8 cellular contexts compared by ENCODE assay signal in the genomic region with DNA sequence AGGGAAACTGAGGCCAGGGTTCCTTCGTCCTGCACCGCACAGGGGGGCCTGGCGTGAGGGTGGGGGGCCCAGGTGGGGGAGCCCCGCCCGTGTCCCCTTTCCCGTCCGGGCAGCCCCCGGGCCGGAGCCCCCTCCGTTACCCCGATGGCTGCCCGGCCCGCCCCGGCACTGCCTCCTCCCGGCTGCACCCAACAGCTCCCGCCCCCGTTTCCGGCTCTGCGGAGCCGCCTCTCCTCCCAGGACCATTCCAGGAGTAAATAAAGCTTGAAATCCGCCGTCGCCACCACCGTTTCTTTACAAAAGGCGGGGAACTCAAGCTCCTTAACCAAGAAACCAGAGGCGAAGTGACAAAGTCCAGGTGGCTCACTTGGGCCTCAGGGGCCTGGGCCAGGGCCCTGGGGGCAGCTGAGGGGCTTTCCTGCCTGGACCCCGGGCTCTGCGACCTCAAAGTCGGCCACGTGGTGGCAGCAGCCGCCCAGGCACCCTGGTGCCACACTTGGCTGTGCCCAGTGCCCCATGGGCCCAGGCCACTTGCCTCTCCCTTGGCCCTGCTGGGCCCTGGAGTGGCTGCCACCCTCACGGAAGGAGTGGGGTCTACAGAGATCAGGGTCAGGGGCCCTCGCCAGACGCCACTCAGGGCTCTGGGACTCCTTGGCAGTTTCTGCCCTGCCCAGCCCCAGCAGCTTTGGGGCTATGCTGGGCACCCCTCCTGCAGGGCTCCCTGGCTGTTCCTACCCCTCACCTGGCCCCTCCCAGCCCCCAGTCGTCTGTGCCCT. TPM values are rescaled to one million over a fixed set of nuclear protein-coding genes. Genes with fewer than 3 reads are reported as not detected.
DNase-seq lines count a peak whose midpoint lies in the region; ATAC-seq, FAIRE-seq and TF ChIP-seq lines count a peak whose summit lies in the region.

No MANE protein-coding gene starts in this region.

- H3K36me3 ChIP-seq in A673 (ENCODE audit: insufficient read depth, low read length, poor library complexity, severe bottlenecking) (no peaks in the 10 kb centered on the region), kidney (ENCODE audit: control insufficient read depth in 1 of 2, insufficient read depth in 2 of 2, low read length in 2 of 2) (no peaks in the 10 kb centered on the region)

- peak; percentile 96 for TF ChIP-seq CTCF in A673 (conservative IDR thresholded peaks at IDR 0.05; ENCODE audit: low read depth, low read length)
- peak; percentile 90 for TF ChIP-seq CTCF in kidney (IDR thresholded peaks at IDR 0.05; ENCODE audit: borderline replicate concordance, extremely low read depth, insufficient read depth)

- no peak for FAIRE-seq in kidney (lab: Jason Lieb, UNC)

- POLR2A ChIA-PET in A673 (lab: Charles Lee; ENCODE audit: low non-redundant PET) = interaction anchor here (0.9 kb wide), 1 partner anchor 10 kb away, joined by 13 read pairs; no protein-coding TSS in a partner anchor

- CTCF ChIA-PET in A673 (lab: Charles Lee) = interaction anchor here (0.5 to 3.1 kb wide), 16 partner anchors 10 to 1182 kb away, joined by 3 to 70 read pairs (median 3); a partner anchor contains a TSS

- H3K4me3 ChIP-seq in A673 (ENCODE audit: low read depth, low read length, poor library complexity, severe bottlenecking) (peak overlapping the region; percentile 65), kidney (ENCODE audit: low read length in 2 of 2) (peak overlapping the region; percentile 58 to 71)

- peak overlapping the region; percentile 81 to 82 for H3K9ac ChIP-seq in kidney (ENCODE audit: low read length in 2 of 2)

- DNase-seq in A673 (ENCODE audit: low spot score) (peak; percentile 94), NCI-H2171 (lab: John Stamatoyannopoulos, UW) (peak; percentile 67), kidney (peak; percentile 98)
- DNase-seq in activated CD4-positive, CD25-positive, alpha-beta regulatory T cell treated with anti-CD3 and anti-CD28 coated beads, Interleukin-2, amount 50 U/mL, for 16 hours (ENCODE audit: low read depth, low spot score) = peak; percentile 71
- peak; percentile 91 for DNase-seq in central memory CD4-positive, alpha-beta T cell
- DNase-seq in stimulated activated CD4-positive, alpha-beta T cell treated with anti-CD3 and anti-CD28 coated beads, Interleukin-15, amount 100 ng/mL, for 48 hours (ENCODE audit: low read depth in 2 of 2) = peak; percentile 82 to 86

- no peaks in the 10 kb centered on the region for H3K9me3 ChIP-seq in A673 (ENCODE audit: low read depth, low read length, poor library complexity, severe bottlenecking)
- H3K9me3 ChIP-seq in kidney (ENCODE audit: control insufficient read depth in 1 of 2, low read length in 2 of 2) = no peaks in the 10 kb centered on the region

- no peaks in the 10 kb centered on the region for H3K27me3 ChIP-seq in A673 (replicated peaks; ENCODE audit: insufficient read depth, low read depth, low read length, poor library complexity)

- H3K4me1 ChIP-seq in A673 (ENCODE audit: insufficient read depth, low read length, poor library complexity, severe bottlenecking) (peaks cover 37% of the 10 kb centered on the region), kidney (ENCODE audit: control insufficient read depth in 1 of 2, insufficient read depth in 1 of 2, low read depth in 1 of 2, low read length in 2 of 2) (peaks cover 4 to 36% of the 10 kb centered on the region in 2 donors)

- H3K27ac ChIP-seq in A673 (ENCODE audit: low read depth, low read length, poor library complexity, severe bottlenecking) (peak overlapping the region; percentile 88), kidney (ENCODE audit: low read depth in 2 of 2, low read length in 2 of 2) (peak overlapping the region; percentile 89 to 93)

- ATAC-seq in GM18858 (IDR thresholded peaks at IDR 0.05; ENCODE audit: unreplicated experiment) (peak; percentile 58), HG03066 (IDR thresholded peaks at IDR 0.05; ENCODE audit: low read depth, unreplicated experiment) (peak; percentile 62)

- BruUV-seq in A673 (replicated peaks; lab: Mats Ljungman, UMichigan) = no TSS peak

- intact Hi-C loops in A673 (cut with micrococcal nuclease; ENCODE audit: unreplicated experiment) = loop anchor here (1.0 to 10.0 kb wide), 3 partner anchors 120 to 352 kb away; no protein-coding TSS in a partner anchor
- intact Hi-C loops in kidney (cut with DNase I) = loop anchor here (5.0 kb wide), 1 partner anchor 187 kb away; no protein-coding TSS in a partner anchor

RNA-seq across cellular contexts. Expression of a gene that starts 0.5 kb away (rescaled TPM):
- total RNA-seq in A673 (2021) (114 and 119 TPM in 2 replicates), kidney (69.0 TPM)
- polyA plus RNA-seq in kidney (ENCODE audit: insufficient read depth, low read depth, low replicate concordance) = 109 TPM

RNA-seq across cellular contexts. Expression of a gene that starts 33.0 kb away (rescaled TPM):
- 84.9 and 88.1 TPM in 2 replicates for total RNA-seq in A673 (2021)
- total RNA-seq in kidney = 78.6 TPM
- 9.2 TPM for polyA plus RNA-seq in kidney (ENCODE audit: insufficient read depth, low read depth, low replicate concordance)

Comparison
In these comparisons a context has a peak if more than half of its experiments do, and no peak if none do; other contexts are left out.
1. Peak in every context shown above with its lines: DNase-seq, ATAC-seq, H3K4me3 ChIP-seq and H3K27ac ChIP-seq.